In the genomic region with DNA sequence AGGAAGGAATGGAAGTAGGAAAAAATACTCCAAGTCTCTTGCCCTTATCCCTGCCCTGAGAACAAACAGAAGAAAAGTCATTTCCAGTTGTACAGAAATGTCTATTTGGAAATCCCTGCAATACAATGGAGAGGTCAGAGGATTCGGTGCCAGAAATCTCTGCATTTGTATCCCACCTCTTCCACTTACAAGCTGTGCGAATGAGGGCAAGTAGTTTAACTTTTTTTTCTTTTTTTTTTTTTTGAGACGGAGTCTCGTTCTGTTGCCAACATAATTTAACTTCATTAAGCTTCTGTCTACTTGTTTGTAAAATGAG, we compare ENCODE assay signal across 17 cellular contexts.
"Had no signal": no experiment of that assay in that cellular context is flagged by ENCODE, and none has a peak within 500 bp of the region (broad histone marks: within the 10 kb centered on the region; RNA-seq: fewer than 3 reads in every experiment).

No MANE protein-coding gene starts in this region.

- H3K4me3 ChIP-seq: coronary artery, psoas muscle had no signal

- ATAC-seq: foreskin keratinocyte, psoas muscle, sciatic nerve had no signal

- H3K4me3 Mint-ChIP-seq: activated B cell treated with CpG ODN at 0.5 μM for 24 hours; central memory CD8-positive, alpha-beta T cell; neural crest cell had no signal

- H3K9me3 Mint-ChIP-seq: activated B cell treated with CpG ODN at 0.5 μM for 24 hours; activated naive CD4-positive, alpha-beta T cell treated with anti-CD3 and anti-CD28 coated beads, Interleukin-2, amount 50 U/mL, for 72 hours; central memory CD8-positive, alpha-beta T cell; neural crest cell had no signal

- H3K27ac ChIP-seq: brain microvascular endothelial cell, coronary artery, foreskin keratinocyte, psoas muscle had no signal

- H3K27me3 Mint-ChIP-seq: activated B cell treated with CpG ODN at 0.5 μM for 24 hours; central memory CD8-positive, alpha-beta T cell had no signal

- FAIRE-seq: urothelium cell line had no signal

- DNase-seq: activated B cell treated with CpG ODN at 0.5 μM for 24 hours; activated CD4-positive, alpha-beta T cell treated with anti-CD3 and anti-CD28 coated beads for 48 hours; activated effector memory CD4-positive, alpha-beta T cell treated with Interleukin-2 at 50 U/mL for 16 hours; activated T-cell treated with anti-CD3 and anti-CD28 coated beads for 4 hours; anterior cingulate cortex; brain microvascular endothelial cell; effector CD4-positive, alpha-beta T cell; foreskin keratinocyte; mesendoderm; psoas muscle; SK-N-SH had no signal

- H3K27ac Mint-ChIP-seq: activated B cell treated with CpG ODN at 0.5 μM for 24 hours had no signal

- H3K4me1 Mint-ChIP-seq: activated B cell treated with CpG ODN at 0.5 μM for 24 hours had no signal

- H3K9me3 ChIP-seq: psoas muscle, SK-N-SH had no signal

- H3K27me3 ChIP-seq: brain microvascular endothelial cell, foreskin keratinocyte had no signal

- H3K4me1 ChIP-seq: foreskin keratinocyte had no signal
